In genomic region chr11:78787696-78788095, GRCh38 we compare ENCODE assay signal across 22 cellular contexts.
DNase-seq lines count a peak whose midpoint lies in the region; TF ChIP-seq lines count a peak whose summit lies in the region.
"Had no signal": no experiment of that assay in that cellular context is flagged by ENCODE, and none has a peak within 500 bp of the region (broad histone marks: within the 10 kb centered on the region; RNA-seq: fewer than 3 reads in every experiment).

No MANE protein-coding gene starts in this region.

- no peaks in the 10 kb centered on the region for H3K27me3 ChIP-seq in thyroid gland
- H3K27me3 ChIP-seq: BLaER1 had no signal

- CTCF ChIA-PET in activated naive CD4-positive, alpha-beta T cell treated with anti-CD3 and anti-CD28 coated beads for 36 hours (lab: Charles Lee) = interaction anchor here (0.8 to 3.5 kb wide), 3 partner anchors 11 to 143 kb away, joined by 3 to 13 read pairs (median 4); no protein-coding TSS in a partner anchor

- peak; percentile 20 for DNase-seq in DMS53 (lab: John Stamatoyannopoulos, UW)
- DNase-seq in DMS53 treated with DMSO at 0.1 percent for 48 hours (lab: John Stamatoyannopoulos, UW; ENCODE audit: unreplicated experiment) = no peak
- DNase-seq in globus pallidus (ENCODE audit: low spot score) = peak; percentile 30
- DNase-seq in nephron progenitor cell = no peak
- peak; percentile 61 to 67 for DNase-seq in thyroid gland
- DNase-seq in NCI-H748 treated with DMSO at 0.1 percent for 48 hours (lab: John Stamatoyannopoulos, UW) = no peak
- no peak for DNase-seq in activated naive CD4-positive, alpha-beta T cell treated with anti-CD3 and anti-CD28 coated beads for 36 hours
- no peak for DNase-seq in NCI-H526 treated with DMSO at 0.1 percent for 48 hours (lab: John Stamatoyannopoulos, UW)
- DNase-seq: AML-193; CD4-positive, alpha-beta memory T cell; DMS153; DND-41; EL; GM23248; HFFc6 had no signal

- peaks cover 74% of the 10 kb centered on the region for H3K4me1 Mint-ChIP-seq in nephron progenitor cell
- no peaks in the 10 kb centered on the region for H3K4me1 Mint-ChIP-seq in activated naive CD4-positive, alpha-beta T cell treated with anti-CD3 and anti-CD28 coated beads for 36 hours (ENCODE audit: low read depth)
- H3K4me1 Mint-ChIP-seq: CD14-positive monocyte; CD4-positive, alpha-beta memory T cell; IgD-negative memory B cell had no signal

- no peak overlapping the region for H3K4me3 Mint-ChIP-seq in nephron progenitor cell
- no peak overlapping the region for H3K4me3 Mint-ChIP-seq in activated naive CD4-positive, alpha-beta T cell treated with anti-CD3 and anti-CD28 coated beads for 36 hours
- H3K4me3 Mint-ChIP-seq: CD14-positive monocyte; CD4-positive, alpha-beta memory T cell; HFFc6; IgD-negative memory B cell had no signal

- H3K9me3 ChIP-seq in thyroid gland = no peaks in the 10 kb centered on the region
- H3K9me3 ChIP-seq: A549, BLaER1 had no signal

- H3K9me3 Mint-ChIP-seq in nephron progenitor cell = no peaks in the 10 kb centered on the region
- no peaks in the 10 kb centered on the region for H3K9me3 Mint-ChIP-seq in activated naive CD4-positive, alpha-beta T cell treated with anti-CD3 and anti-CD28 coated beads for 36 hours
- H3K9me3 Mint-ChIP-seq: CD14-positive monocyte, HFFc6, IgD-negative memory B cell had no signal

- H3K27ac Mint-ChIP-seq in nephron progenitor cell = peak overlapping the region; percentile 99
- H3K27ac Mint-ChIP-seq in activated naive CD4-positive, alpha-beta T cell treated with anti-CD3 and anti-CD28 coated beads for 36 hours = no peak overlapping the region
- H3K27ac Mint-ChIP-seq: CD14-positive monocyte; CD4-positive, alpha-beta memory T cell; HFFc6; IgD-negative memory B cell had no signal

- peak overlapping the region; percentile 70 to 85 (median 73) for H3K27ac ChIP-seq in thyroid gland
- H3K27ac ChIP-seq: 22Rv1, A549, BLaER1, GM23248, HL-60 had no signal

- H3K4me1 ChIP-seq in thyroid gland = peaks cover 63 to 74% of the 10 kb centered on the region in 2 donors
- H3K4me1 ChIP-seq: A549 had no signal

- 37 to 44% methylated on average over 3 of the region's 3 CpGs for WGBS in thyroid gland, 2 donors

- no peak for TF ChIP-seq POLR2A in thyroid gland (IDR thresholded peaks at IDR 0.05)

- H3K27me3 Mint-ChIP-seq in nephron progenitor cell (ENCODE audit: low read depth, poor library complexity) = peaks cover 6% of the 10 kb centered on the region
- peaks cover 6% of the 10 kb centered on the region for H3K27me3 Mint-ChIP-seq in activated naive CD4-positive, alpha-beta T cell treated with anti-CD3 and anti-CD28 coated beads for 36 hours (ENCODE audit: low read depth)

- TF ChIP-seq CTCF in nephron progenitor cell (IDR thresholded peaks at IDR 0.05) (no peak), thyroid gland (IDR thresholded peaks at IDR 0.05) (no peak)

- H3K36me3 ChIP-seq in thyroid gland = no peaks in the 10 kb centered on the region

- peaks cover 65% of the 10 kb centered on the region for H3K36me3 Mint-ChIP-seq in nephron progenitor cell (ENCODE audit: low read depth)
- H3K36me3 Mint-ChIP-seq in activated naive CD4-positive, alpha-beta T cell treated with anti-CD3 and anti-CD28 coated beads for 36 hours (ENCODE audit: low read depth) = no peaks in the 10 kb centered on the region
- H3K36me3 Mint-ChIP-seq: CD14-positive monocyte; CD4-positive, alpha-beta memory T cell; IgD-negative memory B cell had no signal

- intact Hi-C loops in thyroid gland (cut with DNase I) = no loop called here
- intact Hi-C loops in activated naive CD4-positive, alpha-beta T cell treated with anti-CD3 and anti-CD28 coated beads for 36 hours (cut with micrococcal nuclease) = no loop called here

- H3K4me3 ChIP-seq in thyroid gland (replicated peaks in 1 of 3) = no peak overlapping the region
- H3K4me3 ChIP-seq: A549, BLaER1, GM12878, GM23248 had no signal

Comparison
In these comparisons a context has a peak if more than half of its experiments do, and no peak if none do; other contexts are left out.
1. DNase-seq: peak in DMS53 (single experiment), globus pallidus (single experiment) and thyroid gland (2 of 2); none in DMS53 treated with DMSO at 0.1 percent for 48 hours (single experiment), nephron progenitor cell (single experiment), NCI-H748 treated with DMSO at 0.1 percent for 48 hours (single experiment), activated naive CD4-positive, alpha-beta T cell treated with anti-CD3 and anti-CD28 coated beads for 36 hours (single experiment) and NCI-H526 treated with DMSO at 0.1 percent for 48 hours (single experiment).